Comparison of ENCODE assay signal across 12 cellular contexts in genomic region chr2:215921884-215922283, GRCh38.
DNase-seq lines count a peak whose midpoint lies in the region; ATAC-seq and TF ChIP-seq lines count a peak whose summit lies in the region.
"Had no signal": no experiment of that assay in that cellular context is flagged by ENCODE, and none has a peak within 500 bp of the region (broad histone marks: within the 10 kb centered on the region; RNA-seq: fewer than 3 reads in every experiment).

No MANE protein-coding gene starts in this region.

- H3K36me3 ChIP-seq in hepatocyte (replicated peaks; ENCODE audit: insufficient read depth, low read depth), result no peaks in the 10 kb centered on the region
- H3K36me3 ChIP-seq: thyroid gland had no signal

- H4K20me1 ChIP-seq in hepatocyte (ENCODE audit: insufficient read depth, poor library complexity, severe bottlenecking), result no peaks in the 10 kb centered on the region

- H3K9me3 ChIP-seq in hepatocyte (ENCODE audit: low read depth), result no peaks in the 10 kb centered on the region
- H3K9me3 ChIP-seq: thyroid gland had no signal

- DNase-seq in AG10803 (ENCODE audit: low read depth) (peak; percentile 83), HS-5 (ENCODE audit: low read depth) (peak; percentile 89), amniotic epithelial cell (ENCODE audit: low read depth) (peak; percentile 85), hepatocyte (ENCODE audit: low spot score) (peak; percentile 42), NCI-H1092 (lab: John Stamatoyannopoulos, UW) (no peak), SKM-1 treated with dmso at 0.1 percent for 144 hours (lab: John Stamatoyannopoulos, UW; ENCODE audit: unreplicated experiment) (no peak)
- DNase-seq in stimulated activated CD4-positive, alpha-beta T cell treated with anti-CD3 and anti-CD28 coated beads, Interleukin-1b, Interleukin-23, amount 100 ng/mL, for 48 hours, result no peak
- DNase-seq: activated CD4-positive, alpha-beta T cell treated with anti-CD3 and anti-CD28 coated beads for 1 hour; activated naive CD8-positive, alpha-beta T cell treated with anti-CD3 and anti-CD28 coated beads, Interleukin-2, amount 10 ng/mL, durations not matched to agents 7 days and 5 days; DMS79; thyroid gland had no signal

- no peaks in the 10 kb centered on the region for H3K9me2 ChIP-seq in hepatocyte (replicated peaks; ENCODE audit: insufficient read depth)

- no peaks in the 10 kb centered on the region for H3K79me2 ChIP-seq in hepatocyte

- peaks cover 22% of the 10 kb centered on the region for H3K4me1 ChIP-seq in hepatocyte (ENCODE audit: insufficient read depth)

- H3K27me3 ChIP-seq in hepatocyte, result no peaks in the 10 kb centered on the region
- H3K27me3 ChIP-seq: thyroid gland had no signal

- no peak for ATAC-seq in HG02884 (IDR thresholded peaks at IDR 0.05; ENCODE audit: unreplicated experiment)

- WGBS in hepatocyte (ENCODE audit: low lambda C conversion rate, missing lambda C conversion rate), result 81% methylated on average over 3 of the region's 3 CpGs

- no peak overlapping the region for H2AFZ ChIP-seq in hepatocyte

- no peak overlapping the region for H3K27ac ChIP-seq in hepatocyte
- H3K27ac ChIP-seq: thyroid gland had no signal

- no peak overlapping the region for H3K4me3 ChIP-seq in AG10803 (ENCODE audit: low read length)
- no peak overlapping the region for H3K4me3 ChIP-seq in hepatocyte
- H3K4me3 ChIP-seq: thyroid gland had no signal

- H3K4me2 ChIP-seq in hepatocyte, result no peak overlapping the region

- TF ChIP-seq CTCF in AG10803 (conservative IDR thresholded peaks at IDR 0.05; ENCODE audit: low read length) (no peak), hepatocyte (IDR thresholded peaks at IDR 0.05; ENCODE audit: poor library complexity) (no peak)

Comparison
In these comparisons a context has a peak if more than half of its experiments do, and no peak if none do; other contexts are left out.
1. DNase-seq: peak in AG10803 (single experiment), HS-5 (single experiment), amniotic epithelial cell (single experiment) and hepatocyte (single experiment); none in NCI-H1092 (single experiment), SKM-1 treated with dmso at 0.1 percent for 144 hours (single experiment) and stimulated activated CD4-positive, alpha-beta T cell treated with anti-CD3 and anti-CD28 coated beads, Interleukin-1b, Interleukin-23, amount 100 ng/mL, for 48 hours (single experiment).